In the genomic region with DNA sequence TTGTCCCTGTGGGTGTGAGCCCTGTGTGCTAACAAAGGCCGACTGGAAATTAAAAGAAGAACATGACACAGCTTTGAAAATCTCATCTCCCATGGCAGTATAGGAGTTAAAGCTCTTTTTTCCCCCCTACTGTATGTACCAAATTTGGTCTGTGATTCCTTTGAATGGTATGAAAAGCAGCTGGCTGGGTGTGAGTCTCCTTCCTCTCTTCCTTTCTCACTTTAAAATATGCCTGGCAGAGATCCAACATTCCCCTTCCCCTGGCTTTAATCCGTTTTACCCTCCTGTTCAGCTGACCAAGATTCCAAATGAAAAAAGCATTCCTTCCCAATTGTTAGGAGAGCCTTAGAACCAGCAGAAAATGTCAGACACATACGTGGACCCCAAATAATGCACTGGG, we compare ENCODE assay signal across 11 cellular contexts.
DNase-seq lines count a peak whose midpoint lies in the region; ATAC-seq, FAIRE-seq and TF ChIP-seq lines count a peak whose summit lies in the region.
"Had no signal": no experiment of that assay in that cellular context is flagged by ENCODE, and none has a peak within 500 bp of the region (broad histone marks: within the 10 kb centered on the region; RNA-seq: fewer than 3 reads in every experiment).

No MANE protein-coding gene starts in this region.

- no peak overlapping the region for H4K91ac ChIP-seq in H1 (replicated peaks; ENCODE audit: insufficient read length, low read length)

- no peak overlapping the region for H3K56ac ChIP-seq in H1 (replicated peaks; ENCODE audit: insufficient read length, low read depth, low read length)

- no peak overlapping the region for H4K8ac ChIP-seq in H1 (ENCODE audit: extremely low read depth, insufficient read depth, low read length)

- no peak for TF ChIP-seq EP300 in H1 (IDR thresholded peaks at IDR 0.05; ENCODE audit: borderline replicate concordance in 1 of 2, low read depth in 2 of 2, low read length in 2 of 2)

- H3K36me3 ChIP-seq in BJ (ENCODE audit: control insufficient read depth, insufficient read depth, low read length) (no peaks in the 10 kb centered on the region), H1 (ENCODE audit: control insufficient read depth in 2 of 4, insufficient read depth in 4 of 4, low read length in 3 of 4) (no peaks in the 10 kb centered on the region; a peak in 1 of 8 replicates)
- H3K36me3 ChIP-seq: adrenal gland had no signal

- H4K5ac ChIP-seq in H1 (ENCODE audit: insufficient read length, low read depth, low read length): no peak overlapping the region

- H3K27me3 ChIP-seq in BJ (ENCODE audit: control insufficient read depth, insufficient read depth, low read length): no peaks in the 10 kb centered on the region
- H3K27me3 ChIP-seq in H1 (replicated peaks in 1 of 4; ENCODE audit: control insufficient read depth in 3 of 4, extremely low read depth in 1 of 4, insufficient read depth in 3 of 4, low read length in 3 of 4): no peaks in the 10 kb centered on the region

- no peak overlapping the region for H3K18ac ChIP-seq in H1 (ENCODE audit: extremely low read depth, low read length)

- H3K23me2 ChIP-seq in H1 (ENCODE audit: low read depth, low read length): no peaks in the 10 kb centered on the region; the same call in 1 of the 2 replicates

- H3K27ac Mint-ChIP-seq in natural killer cell treated with Interleukin-12 subunit alpha and Interleukin-12 subunit beta and Interleukin-15 and Interleukin-18, amount 100 ng/mL, for 72 hours: no peak overlapping the region
- H3K27ac Mint-ChIP-seq: memory B cell had no signal

- H3K23ac ChIP-seq in H1 (ENCODE audit: insufficient read length): no peak overlapping the region

- no peak overlapping the region for H2BK120ac ChIP-seq in H1 (replicated peaks; ENCODE audit: low read depth, low read length)

- H3K4me2 ChIP-seq in H1 (ENCODE audit: insufficient read depth in 1 of 2, low read depth in 2 of 2, low read length in 2 of 2): no peak overlapping the region

- no peak overlapping the region for H2BK12ac ChIP-seq in H1 (ENCODE audit: low read depth, low read length)

- no peak for FAIRE-seq in H1 (lab: Jason Lieb, UNC)

- no peaks in the 10 kb centered on the region for H3K79me2 ChIP-seq in H1 (ENCODE audit: control insufficient read depth in 1 of 2, insufficient read depth in 2 of 2, low read length in 2 of 2)

- H3K27ac ChIP-seq in H1 (ENCODE audit: low read depth, low read length): no peak overlapping the region
- H3K27ac ChIP-seq: adrenal gland had no signal

- POLR2A ChIA-PET in BJ (lab: Charles Lee): interaction anchor here (0.5 to 0.6 kb wide), 3 partner anchors 23 to 371 kb away, joined by 3 to 13 read pairs (median 3); no protein-coding TSS in a partner anchor
- POLR2A ChIA-PET in H1 (lab: Charles Lee; ENCODE audit: partially characterized antibody): no interaction called here

- TF ChIP-seq RAD21 in H1 (IDR thresholded peaks at IDR 0.05 in 1 of 2, conservative IDR thresholded peaks at IDR 0.05 in 1 of 2; ENCODE audit: low read depth in 2 of 2, low read length in 2 of 2): no peak

- no peak overlapping the region for H2BK20ac ChIP-seq in H1 (ENCODE audit: low read length)

- no peak overlapping the region for H3K9ac ChIP-seq in H1 (replicated peaks in 1 of 4; ENCODE audit: extremely low read depth in 1 of 4, low read depth in 3 of 4, low read length in 3 of 4)

- no peak overlapping the region for H2BK5ac ChIP-seq in H1 (ENCODE audit: low read depth, low read length)

- no peak overlapping the region for H2AK5ac ChIP-seq in H1 (ENCODE audit: low read depth, low read length)

- TF ChIP-seq CTCF in BJ (IDR thresholded peaks at IDR 0.05; ENCODE audit: insufficient read depth, low read depth, low read length) (no peak), H1 (IDR thresholded peaks at IDR 0.05; ENCODE audit: control extremely low read depth in 1 of 3, insufficient read depth in 1 of 3, low read depth in 1 of 3, low read length in 3 of 3) (no peak)

- no peak overlapping the region for H3K14ac ChIP-seq in H1 (ENCODE audit: insufficient read length)

- H3K4me3 ChIP-seq in BJ (ENCODE audit: low read depth, low read length): no peak overlapping the region
- H3K4me3 ChIP-seq in H1 (ENCODE audit: extremely low read depth in 1 of 4, insufficient read depth in 2 of 4, low read depth in 3 of 4, low read length in 4 of 4): no peak overlapping the region
- H3K4me3 ChIP-seq: adrenal gland had no signal

- 44% methylated on average over 3 of the region's 3 CpGs; no CpG with 5 or more reads in 1 of the 2 experiments for WGBS in H1 (ENCODE audit: extremely low coverage in 1 of 2, insufficient coverage in 1 of 2, insufficient read length in 1 of 2, insufficient replicate concordance in 2 of 2, low coverage in 1 of 2, low lambda C conversion rate in 2 of 2, missing lambda C conversion rate in 1 of 2), 2 experiments

- CTCF ChIA-PET in BJ (lab: Yijun Ruan, JAX) (interaction anchor here (1.2 kb wide), 1 partner anchor 13 kb away, joined by 3 read pairs; no protein-coding TSS in a partner anchor), H1 (lab: Charles Lee; ENCODE audit: partially characterized antibody) (interaction anchor here (0.7 kb wide), 1 partner anchor 175 kb away, joined by 3 read pairs; no protein-coding TSS in a partner anchor)

- no peak overlapping the region for H3K4ac ChIP-seq in H1 (replicated peaks; ENCODE audit: insufficient read length, low read depth, low read length)

- DNase-seq in BJ (ENCODE audit: low read depth): peak; percentile 60
- DNase-seq in NCI-H345 treated with DMSO at 0.1 percent for 48 hours (lab: John Stamatoyannopoulos, UW; ENCODE audit: unreplicated experiment): peak; percentile 27
- no peak for DNase-seq in H1 (ENCODE audit: low read depth in 1 of 2, low spot score in 2 of 2)
- DNase-seq in lung microvascular endothelial cell (ENCODE audit: low read depth in 2 of 2): peak; percentile 80 to 94
- no peak for DNase-seq in natural killer cell treated with Interleukin-12 subunit alpha and Interleukin-12 subunit beta and Interleukin-15 and Interleukin-18, amount 100 ng/mL, for 72 hours (ENCODE audit: low spot score)
- DNase-seq in HuH-7.5 (ENCODE audit: low spot score): no peak
- no peak for DNase-seq in T-helper 9 cell
- DNase-seq: adrenal gland, DMS153 had no signal

- no peak for TF ChIP-seq POLR2A in H1 (IDR thresholded peaks at IDR 0.05; ENCODE audit: control extremely low read depth in 1 of 2, low read depth in 2 of 2, low read length in 2 of 2)

- H3K27me3 Mint-ChIP-seq in natural killer cell treated with Interleukin-12 subunit alpha and Interleukin-12 subunit beta and Interleukin-15 and Interleukin-18, amount 100 ng/mL, for 72 hours: peaks cover 22 to 37% of the 10 kb centered on the region in 2 donors

- H2BK15ac ChIP-seq in H1 (ENCODE audit: low read length): no peak overlapping the region

- H3K4me3 Mint-ChIP-seq in natural killer cell treated with Interleukin-12 subunit alpha and Interleukin-12 subunit beta and Interleukin-15 and Interleukin-18, amount 100 ng/mL, for 72 hours: no peak overlapping the region
- H3K4me3 Mint-ChIP-seq: memory B cell had no signal

- no peaks in the 10 kb centered on the region for H3K36me3 Mint-ChIP-seq in natural killer cell treated with Interleukin-12 subunit alpha and Interleukin-12 subunit beta and Interleukin-15 and Interleukin-18, amount 100 ng/mL, for 72 hours
- H3K36me3 Mint-ChIP-seq: memory B cell had no signal

- ATAC-seq in natural killer cell treated with Interleukin-12 subunit alpha and Interleukin-12 subunit beta and Interleukin-15 and Interleukin-18, amount 100 ng/mL, for 72 hours: no peak
- no peak for ATAC-seq in HG03025 (IDR thresholded peaks at IDR 0.05; ENCODE audit: low FRiP score, unreplicated experiment)

- H4K20me1 ChIP-seq in H1 (replicated peaks in 1 of 2; ENCODE audit: control insufficient read depth in 1 of 2, insufficient read depth in 2 of 2, low read length in 2 of 2): no peaks in the 10 kb centered on the region

- H2AFZ ChIP-seq in H1 (ENCODE audit: low read length): peak overlapping the region; percentile 54; the same call in 1 of the 2 replicates

- H3K4me1 Mint-ChIP-seq in natural killer cell treated with Interleukin-12 subunit alpha and Interleukin-12 subunit beta and Interleukin-15 and Interleukin-18, amount 100 ng/mL, for 72 hours (ENCODE audit: low read depth in 2 of 2): no peaks in the 10 kb centered on the region
- H3K4me1 Mint-ChIP-seq: memory B cell had no signal

- no peaks in the 10 kb centered on the region for H3K9me3 ChIP-seq in H1 (ENCODE audit: insufficient read depth in 2 of 2, low read depth in 1 of 2, low read length in 1 of 2)
- H3K9me3 ChIP-seq: adrenal gland had no signal

- peaks cover 5 to 13% (median 6%) of the 10 kb centered on the region in 4 experiments; a peak in 6 of 7 replicates for H3K4me1 ChIP-seq in H1 (replicated peaks in 1 of 4; ENCODE audit: control insufficient read depth in 3 of 4, insufficient read depth in 4 of 4, low read length in 3 of 4)
- H3K4me1 ChIP-seq: adrenal gland had no signal

- H3K79me1 ChIP-seq in H1 (ENCODE audit: low read depth, low read length): no peaks in the 10 kb centered on the region

- no peaks in the 10 kb centered on the region for H3K9me3 Mint-ChIP-seq in natural killer cell treated with Interleukin-12 subunit alpha and Interleukin-12 subunit beta and Interleukin-15 and Interleukin-18, amount 100 ng/mL, for 72 hours
- H3K9me3 Mint-ChIP-seq: memory B cell had no signal

TF ChIP-seq in H1, 55 proteins besides CTCF, POLR2A, EP300 and RAD21 (continues in another document):
- TF ChIP-seq JUND (IDR thresholded peaks at IDR 0.05; ENCODE audit: low read length): no peak
- TF ChIP-seq BRCA1 (IDR thresholded peaks at IDR 0.05; ENCODE audit: low read depth, low read length): no peak
- TF ChIP-seq, protein P1, sequence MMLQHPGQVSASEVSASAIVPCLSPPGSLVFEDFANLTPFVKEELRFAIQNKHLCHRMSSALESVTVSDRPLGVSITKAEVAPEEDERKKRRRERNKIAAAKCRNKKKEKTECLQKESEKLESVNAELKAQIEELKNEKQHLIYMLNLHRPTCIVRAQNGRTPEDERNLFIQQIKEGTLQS (IDR thresholded peaks at IDR 0.05; ENCODE audit: insufficient read depth, low read depth, low read length): no peak
- no peak for TF ChIP-seq SIRT6 (IDR thresholded peaks at IDR 0.05; ENCODE audit: low read length)
- TF ChIP-seq TAF7 (optimal IDR thresholded peaks at IDR 0.05; ENCODE audit: borderline replicate concordance, low read depth, low read length): no peak
- TF ChIP-seq, protein P2, sequence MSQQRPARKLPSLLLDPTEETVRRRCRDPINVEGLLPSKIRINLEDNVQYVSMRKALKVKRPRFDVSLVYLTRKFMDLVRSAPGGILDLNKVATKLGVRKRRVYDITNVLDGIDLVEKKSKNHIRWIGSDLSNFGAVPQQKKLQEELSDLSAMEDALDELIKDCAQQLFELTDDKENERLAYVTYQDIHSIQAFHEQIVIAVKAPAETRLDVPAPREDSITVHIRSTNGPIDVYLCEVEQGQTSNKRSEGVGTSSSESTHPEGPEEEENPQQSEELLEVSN (IDR thresholded peaks at IDR 0.05): no peak
- TF ChIP-seq SP1 (IDR thresholded peaks at IDR 0.05; ENCODE audit: low read depth, low read length): no peak
- TF ChIP-seq NRF1 (IDR thresholded peaks at IDR 0.05; ENCODE audit: low read depth, low read length): no peak
- TF ChIP-seq SP4 (IDR thresholded peaks at IDR 0.05; ENCODE audit: low read length): no peak

Comparison
In these comparisons a context has a peak if more than half of its experiments do, and no peak if none do; other contexts are left out.
1. DNase-seq: peak in BJ (single experiment), NCI-H345 treated with DMSO at 0.1 percent for 48 hours (single experiment) and lung microvascular endothelial cell (2 of 2); none in H1 (0 of 2), natural killer cell treated with Interleukin-12 subunit alpha and Interleukin-12 subunit beta and Interleukin-15 and Interleukin-18, amount 100 ng/mL, for 72 hours (single experiment), HuH-7.5 (single experiment) and T-helper 9 cell (single experiment).